Comparison of ENCODE assay signal across 25 cellular contexts in genomic region chr11:47366020-47366490, GRCh38. TPM values are rescaled to one million over a fixed set of nuclear protein-coding genes. Genes with fewer than 3 reads are reported as not detected.
DNase-seq lines count a peak whose midpoint lies in the region; ATAC-seq, FAIRE-seq and TF ChIP-seq lines count a peak whose summit lies in the region.
"Had no signal": no experiment of that assay in that cellular context is flagged by ENCODE, and none has a peak within 500 bp of the region (broad histone marks: within the 10 kb centered on the region; RNA-seq: fewer than 3 reads in every experiment).

No MANE protein-coding gene starts in this region.

- H2BK20ac ChIP-seq in H9 (ENCODE audit: low read depth, low read length, poor library complexity, severe bottlenecking), result no peak overlapping the region

- no peak overlapping the region for H4K8ac ChIP-seq in H9 (replicated peaks; ENCODE audit: insufficient read length, low read depth, low read length)

- no peak overlapping the region for H3T11ph ChIP-seq in H9 (ENCODE audit: low read length)

- H4K20me1 ChIP-seq in GM12878 (ENCODE audit: control insufficient read depth, insufficient read depth) (no peaks in the 10 kb centered on the region), H9 (ENCODE audit: control insufficient read depth, insufficient read depth, insufficient read length) (no peaks in the 10 kb centered on the region)

- H3K36me3 ChIP-seq in CD4-positive, CD25-positive, alpha-beta regulatory T cell (ENCODE audit: control insufficient read depth, insufficient read depth, low read length), result no peaks in the 10 kb centered on the region
- H3K36me3 ChIP-seq in GM12878 (ENCODE audit: control insufficient read depth in 2 of 2, insufficient read depth in 2 of 2, low read length in 1 of 2), result peaks cover 0 to 2% of the 10 kb centered on the region in 2 experiments; a peak in 3 of 4 replicates

- in situ Hi-C loops in GM12878 (cut with MboI), result no loop called here

- H2BK12ac ChIP-seq in H9 (ENCODE audit: insufficient read length, low read depth, low read length), result no peak overlapping the region

- no peak overlapping the region for H3K4me3 Mint-ChIP-seq in CD4-positive, CD25-positive, alpha-beta regulatory T cell
- no peak overlapping the region for H3K4me3 Mint-ChIP-seq in stimulated activated effector memory CD8-positive, alpha-beta T cell treated with anti-CD3 and anti-CD28 coated beads, Interleukin-12 subunit alpha, Interleukin-12 subunit beta, amount 100 ng/mL, for 72 hours
- no peak overlapping the region for H3K4me3 Mint-ChIP-seq in activated CD4-positive, alpha-beta T cell treated with anti-CD3 and anti-CD28 coated beads, Interleukin-2, amount 10 ng/mL, durations not matched to agents 7 days and 5 days
- H3K4me3 Mint-ChIP-seq in H9, result no peak overlapping the region

- RAD21 ChIA-PET in GM12878 (lab: Charles Lee; ENCODE audit: unreplicated experiment), result no interaction called here

- no peaks in the 10 kb centered on the region for H3K9me3 ChIP-seq in CD4-positive, CD25-positive, alpha-beta regulatory T cell (ENCODE audit: control insufficient read depth in 2 of 2, low read length in 2 of 2)
- H3K9me3 ChIP-seq in GM12878 (replicated peaks; ENCODE audit: control insufficient read depth, insufficient read depth, low read length) (no peaks in the 10 kb centered on the region), H9 (ENCODE audit: control insufficient read depth, low read depth, low read length) (no peaks in the 10 kb centered on the region)
- H3K9me3 ChIP-seq: Caco-2 had no signal

- no peak overlapping the region for H2BK15ac ChIP-seq in H9 (ENCODE audit: low read depth, low read length)

- no peak for ATAC-seq in CD4-positive, CD25-positive, alpha-beta regulatory T cell (ENCODE audit: low read depth in 2 of 2)
- ATAC-seq in HG02798 (IDR thresholded peaks at IDR 0.05; ENCODE audit: poor library complexity, unreplicated experiment) (peak; percentile 39), GM12878 (peak; percentile 78), HG03097 (IDR thresholded peaks at IDR 0.05; ENCODE audit: low FRiP score, unreplicated experiment) (no peak)
- ATAC-seq in stimulated activated effector memory CD8-positive, alpha-beta T cell treated with anti-CD3 and anti-CD28 coated beads, Interleukin-12 subunit alpha, Interleukin-12 subunit beta, amount 100 ng/mL, for 72 hours, result peak; percentile 77
- ATAC-seq: SK-N-SH treated with all-trans-retinoic acid at 6 μM for 48 hours had no signal

- no peak overlapping the region for H3K14ac ChIP-seq in H9 (ENCODE audit: insufficient read depth, low read length)

- H4K91ac ChIP-seq in H9 (ENCODE audit: insufficient read length, low read depth, low read length), result no peak overlapping the region

- no peaks in the 10 kb centered on the region for H3K23me2 ChIP-seq in H9 (ENCODE audit: insufficient read length, low read depth, low read length, poor library complexity, severe bottlenecking)

- no peak overlapping the region for H3K27ac ChIP-seq in CD4-positive, CD25-positive, alpha-beta regulatory T cell (ENCODE audit: insufficient read depth, low read length, poor library complexity, severe bottlenecking)
- H3K27ac ChIP-seq in GM12878 (ENCODE audit: control insufficient read depth, insufficient read depth) (no peak overlapping the region), H9 (ENCODE audit: insufficient read length, low read depth, low read length) (no peak overlapping the region)
- H3K27ac ChIP-seq: HL-60 had no signal

- H3K56ac ChIP-seq in H9 (ENCODE audit: insufficient read length, low read depth, low read length), result no peak overlapping the region

- no peak overlapping the region for H3K4me3 ChIP-seq in CD4-positive, CD25-positive, alpha-beta regulatory T cell (ENCODE audit: low read depth, low read length)
- no peak overlapping the region for H3K4me3 ChIP-seq in GM12878

- TF ChIP-seq CTCF in GM12878 (IDR thresholded peaks at IDR 0.05 in 2 of 3, conservative IDR thresholded peaks at IDR 0.05 in 1 of 3; ENCODE audit: control insufficient read depth in 2 of 3, extremely low read depth in 1 of 3, insufficient read depth in 1 of 3, low read depth in 3 of 3, low read length in 3 of 3) (no peak), H9 (conservative IDR thresholded peaks at IDR 0.05) (no peak)

- H3K27me3 Mint-ChIP-seq in CD4-positive, CD25-positive, alpha-beta regulatory T cell, result peaks cover 14% of the 10 kb centered on the region
- H3K27me3 Mint-ChIP-seq in activated CD4-positive, alpha-beta T cell treated with anti-CD3 and anti-CD28 coated beads, Interleukin-2, amount 10 ng/mL, durations not matched to agents 7 days and 5 days, result peaks cover 3% of the 10 kb centered on the region
- no peaks in the 10 kb centered on the region; the same call in none of the 2 replicates for H3K27me3 Mint-ChIP-seq in H9 (ENCODE audit: low read depth)

- H3K4me2 ChIP-seq in GM12878 (ENCODE audit: control insufficient read depth, insufficient read depth) (no peak overlapping the region), H9 (ENCODE audit: insufficient read depth, insufficient read length, low read length) (no peak overlapping the region)

- CTCF ChIA-PET in GM12878 (lab: Yijun Ruan, JAX), result no interaction called here
- CTCF ChIA-PET in activated CD4-positive, alpha-beta T cell treated with anti-CD3 and anti-CD28 coated beads, Interleukin-2, amount 10 ng/mL, durations not matched to agents 7 days and 5 days (lab: Charles Lee), result no interaction called here

- WGBS in GM12878 (ENCODE audit: insufficient coverage, insufficient replicate concordance, low lambda C conversion rate, missing lambda C conversion rate), result 0% methylated on average over 1 of the region's 1 CpG
- no CpG with 5 or more reads among the region's 1 CpG for WGBS in H9 (ENCODE audit: extremely low coverage, insufficient read length, low lambda C conversion rate)

- H2AFZ ChIP-seq in GM12878 (ENCODE audit: control insufficient read depth, low read depth, low read length), result no peak overlapping the region
- no peak overlapping the region for H2AFZ ChIP-seq in H9 (ENCODE audit: low read length)

- peaks cover 0 to 5% (median 1%) of the 10 kb centered on the region in 4 donors for H3K4me1 Mint-ChIP-seq in CD4-positive, CD25-positive, alpha-beta regulatory T cell
- peaks cover 21% of the 10 kb centered on the region for H3K4me1 Mint-ChIP-seq in stimulated activated effector memory CD8-positive, alpha-beta T cell treated with anti-CD3 and anti-CD28 coated beads, Interleukin-12 subunit alpha, Interleukin-12 subunit beta, amount 100 ng/mL, for 72 hours
- H3K4me1 Mint-ChIP-seq in activated CD4-positive, alpha-beta T cell treated with anti-CD3 and anti-CD28 coated beads, Interleukin-2, amount 10 ng/mL, durations not matched to agents 7 days and 5 days, result peaks cover 7% of the 10 kb centered on the region
- H3K4me1 Mint-ChIP-seq in H9, result peaks cover 3% of the 10 kb centered on the region in 2 experiments; a peak in 3 of 4 replicates

- SMC1A ChIA-PET in GM12878 (lab: Charles Lee; ENCODE audit: uncharacterized antibody, unreplicated experiment), result no interaction called here

- H3K27ac Mint-ChIP-seq in CD4-positive, CD25-positive, alpha-beta regulatory T cell, result peak overlapping the region in 2 of 3 donors; percentile 0 to 11
- H3K27ac Mint-ChIP-seq in stimulated activated effector memory CD8-positive, alpha-beta T cell treated with anti-CD3 and anti-CD28 coated beads, Interleukin-12 subunit alpha, Interleukin-12 subunit beta, amount 100 ng/mL, for 72 hours, result no peak overlapping the region
- no peak overlapping the region for H3K27ac Mint-ChIP-seq in activated CD4-positive, alpha-beta T cell treated with anti-CD3 and anti-CD28 coated beads, Interleukin-2, amount 10 ng/mL, durations not matched to agents 7 days and 5 days
- no peak overlapping the region for H3K27ac Mint-ChIP-seq in H9

- no peak overlapping the region for H3K23ac ChIP-seq in H9 (ENCODE audit: insufficient read length, low read depth, low read length)

- no peaks in the 10 kb centered on the region for H3K9me3 Mint-ChIP-seq in CD4-positive, CD25-positive, alpha-beta regulatory T cell
- H3K9me3 Mint-ChIP-seq in stimulated activated effector memory CD8-positive, alpha-beta T cell treated with anti-CD3 and anti-CD28 coated beads, Interleukin-12 subunit alpha, Interleukin-12 subunit beta, amount 100 ng/mL, for 72 hours, result no peaks in the 10 kb centered on the region
- H3K9me3 Mint-ChIP-seq in activated CD4-positive, alpha-beta T cell treated with anti-CD3 and anti-CD28 coated beads, Interleukin-2, amount 10 ng/mL, durations not matched to agents 7 days and 5 days, result no peaks in the 10 kb centered on the region
- no peaks in the 10 kb centered on the region for H3K9me3 Mint-ChIP-seq in H9

- intact Hi-C loops in GM12878 (cut with micrococcal nuclease; ENCODE audit: unreplicated experiment), result no loop called here

- no peak overlapping the region for H2AK5ac ChIP-seq in H9 (ENCODE audit: insufficient read length, low read length)

- H3K27me3 ChIP-seq in CD4-positive, CD25-positive, alpha-beta regulatory T cell (ENCODE audit: control insufficient read depth, insufficient read depth, low read length), result no peaks in the 10 kb centered on the region
- H3K27me3 ChIP-seq in GM12878 (replicated peaks in 1 of 2; ENCODE audit: control insufficient read depth in 2 of 2, insufficient read depth in 2 of 2, low read length in 1 of 2) (no peaks in the 10 kb centered on the region), H9 (ENCODE audit: insufficient read depth, low read length) (no peaks in the 10 kb centered on the region)

- H3K4me1 ChIP-seq in CD4-positive, CD25-positive, alpha-beta regulatory T cell (ENCODE audit: control insufficient read depth, insufficient read depth, low read length, poor library complexity, severe bottlenecking), result no peaks in the 10 kb centered on the region
- H3K4me1 ChIP-seq in GM12878 (ENCODE audit: control insufficient read depth, insufficient read depth, low read length) (no peaks in the 10 kb centered on the region; the same call in 1 of the 2 replicates), H9 (ENCODE audit: insufficient read depth, low read length) (no peaks in the 10 kb centered on the region)
- H3K4me1 ChIP-seq: Caco-2 had no signal

- H3K79me1 ChIP-seq in H9 (ENCODE audit: insufficient read depth, low read depth, low read length, poor library complexity, severe bottlenecking), result no peaks in the 10 kb centered on the region

- H4K5ac ChIP-seq in H9 (ENCODE audit: insufficient read length, low read depth, low read length), result no peak overlapping the region

- POLR2A ChIA-PET in GM12878 (lab: Charles Lee), result interaction anchor here (0.7 kb wide), 1 partner anchor 11 kb away, joined by 3 read pairs; no protein-coding TSS in a partner anchor
- POLR2A ChIA-PET in activated CD4-positive, alpha-beta T cell treated with anti-CD3 and anti-CD28 coated beads, Interleukin-2, amount 10 ng/mL, durations not matched to agents 7 days and 5 days (lab: Charles Lee), result no interaction called here

- DNase-seq in CD4-positive, CD25-positive, alpha-beta regulatory T cell, result no peak
- DNase-seq in GM12878 (ENCODE audit: low read depth, low spot score) (no peak), H9 (no peak)
- DNase-seq in stimulated activated effector memory CD8-positive, alpha-beta T cell treated with anti-CD3 and anti-CD28 coated beads, Interleukin-12 subunit alpha, Interleukin-12 subunit beta, amount 100 ng/mL, for 72 hours (ENCODE audit: low spot score in 2 of 2), result no peak
- DNase-seq in activated CD4-positive, alpha-beta T cell treated with anti-CD3 and anti-CD28 coated beads, Interleukin-2, amount 10 ng/mL, durations not matched to agents 7 days and 5 days, result no peak
- DNase-seq in stimulated activated CD4-positive, alpha-beta T cell treated with anti-CD3 and anti-CD28 coated beads, Interleukin-2, amount 100 ng/mL, for 48 hours, result no peak
- DNase-seq: Caco-2; DMS153; GDM1; GOT3; Kasumi-1; MM.1S; NCI-H1105; NCI-H1694; NCI-H748 treated with DMSO at 0.1 percent for 48 hours; NK-92 treated with Interleukin-12 subunit alpha and Interleukin-12 subunit beta, amount 100 ng/mL, for 24 hours; SIG-M5; T-helper 1 cell had no signal

- no peak for TF ChIP-seq EP300 in GM12878 (IDR thresholded peaks at IDR 0.05; ENCODE audit: borderline replicate concordance in 1 of 2, control insufficient read depth in 1 of 2, low read depth in 2 of 2, low read length in 2 of 2)

- no peak overlapping the region for H2BK5ac ChIP-seq in H9 (ENCODE audit: insufficient read length, low read length)

- TF ChIP-seq POLR2A in GM12878 (IDR thresholded peaks at IDR 0.05; ENCODE audit: low read depth, low read length), result no peak

- H2BK120ac ChIP-seq in H9 (ENCODE audit: low read depth, low read length, poor library complexity, severe bottlenecking), result no peak overlapping the region

- TF ChIP-seq RAD21 in GM12878 (IDR thresholded peaks at IDR 0.05; ENCODE audit: insufficient read depth, low read depth, low read length), result no peak

- H3K36me3 Mint-ChIP-seq in CD4-positive, CD25-positive, alpha-beta regulatory T cell, result no peaks in the 10 kb centered on the region
- no peaks in the 10 kb centered on the region for H3K36me3 Mint-ChIP-seq in stimulated activated effector memory CD8-positive, alpha-beta T cell treated with anti-CD3 and anti-CD28 coated beads, Interleukin-12 subunit alpha, Interleukin-12 subunit beta, amount 100 ng/mL, for 72 hours
- no peaks in the 10 kb centered on the region for H3K36me3 Mint-ChIP-seq in activated CD4-positive, alpha-beta T cell treated with anti-CD3 and anti-CD28 coated beads, Interleukin-2, amount 10 ng/mL, durations not matched to agents 7 days and 5 days (ENCODE audit: low read depth)
- no peaks in the 10 kb centered on the region for H3K36me3 Mint-ChIP-seq in H9 (ENCODE audit: insufficient read depth in 1 of 3, low read depth in 3 of 3)

- H3K4ac ChIP-seq in H9 (ENCODE audit: low read depth, low read length), result no peak overlapping the region

- no peak overlapping the region for H3K18ac ChIP-seq in H9 (ENCODE audit: insufficient read length, low read depth, low read length)

- BruUV-seq in GM12878 (replicated peaks; lab: Mats Ljungman, UMichigan), result no TSS peak

- H3K9ac ChIP-seq in GM12878 (ENCODE audit: control insufficient read depth, insufficient read depth, low read length) (no peak overlapping the region), H9 (ENCODE audit: extremely low read depth, insufficient read length, low read length) (no peak overlapping the region)

- FAIRE-seq in GM12878 (lab: Jason Lieb, UNC), result no peak

- peaks cover 2% of the 10 kb centered on the region for H3K79me2 ChIP-seq in GM12878 (ENCODE audit: control insufficient read depth, insufficient read depth, low read length)
- no peaks in the 10 kb centered on the region for H3K79me2 ChIP-seq in H9 (ENCODE audit: insufficient read depth, low read length)

RNA-seq across cellular contexts. Expression of gene SPI1, which starts 12.3 kb away (rescaled TPM):
- 0.57 TPM for total RNA-seq in CD4-positive, CD25-positive, alpha-beta regulatory T cell
- under 1 TPM in 2 of 4 donors, not detected in 2; 0.13 to 0.41 TPM for polyA plus RNA-seq in CD4-positive, CD25-positive, alpha-beta regulatory T cell
- total RNA-seq in GM12878 (2013; cell fraction: nucleolus; rRNA removed), result 8.7 and 10.3 TPM in 2 replicates
- total RNA-seq in GM12878 (2014; rRNA removed) (19.9 and 25.9 TPM in 2 replicates), GM12878 (2014; rRNA removed; fragmentation: Illumina TruSeq; extraction: Trizol) (5.9 and 6.5 TPM in 2 replicates), GM12878 (2021) (29.5 and 31.1 TPM in 2 replicates), H9 (2021) (not detected in 2 replicates)
- 7.3 TPM for polyA plus RNA-seq in GM12878 (2011; ENCODE audit: low read depth)
- polyA plus RNA-seq in GM12878 (2011; rRNA removed) (3.6 and 10.2 TPM in 2 replicates), GM12878 (2014; fragmentation: Illumina TruSeq; extraction: Trizol) (1.3 and 8.8 TPM in 2 replicates), GM12878 (2014; fragmentation: Nextera tagmentation; extraction: Ambion mirVana) (under 1 TPM; 0.05 to 0.08 TPM), GM12878 (2014; rRNA removed) (24.5 and 30.2 TPM in 2 replicates), GM12878 (2016; fragmentation: Nextera tagmentation; extraction: Ambion mirVana) (10 to 100 TPM in 1 of 2 experiments, 1 to 10 TPM in 1; 9.2 to 15.0 TPM)
- polyA plus RNA-seq in GM12878 (2011; cell fraction: cytosol; rRNA removed), result 13.4 and 15.8 TPM in 2 replicates
- polyA plus RNA-seq in GM12878 (2011; cell fraction: nucleus; rRNA removed), result 13.8 and 20.3 TPM in 2 replicates
- 26.5 and 28.6 TPM in 2 replicates for polyA plus RNA-seq in GM12878 (2012)
- 9.1 and 16.5 TPM in 2 replicates for polyA minus RNA-seq in GM12878 (2011; rRNA and poly(A)+ RNA removed)
- polyA minus RNA-seq in GM12878 (2011; cell fraction: cytosol; rRNA and poly(A)+ RNA removed), result 7.7 and 13.2 TPM in 2 replicates
- 4.6 and 9.6 TPM in 2 replicates for polyA minus RNA-seq in GM12878 (2011; cell fraction: nucleus; rRNA and poly(A)+ RNA removed)
- not detected for total RNA-seq in activated CD4-positive, alpha-beta T cell treated with anti-CD3 and anti-CD28 coated beads, Interleukin-2, amount 10 ng/mL, durations not matched to agents 7 days and 5 days
- total RNA-seq: Caco-2, Daoy, HT1080, NCI-H460 had no signal

RNA-seq across cellular contexts. Expression of gene MYBPC3, which starts 13.6 kb away (rescaled TPM):
- not detected for total RNA-seq in CD4-positive, CD25-positive, alpha-beta regulatory T cell
- polyA plus RNA-seq in CD4-positive, CD25-positive, alpha-beta regulatory T cell, result not detected
- total RNA-seq in GM12878 (2013; cell fraction: nucleolus; rRNA removed), result not detected in 2 replicates
- 0.05 TPM in 1 of 2 replicates, not detected in the other for total RNA-seq in GM12878 (2014; rRNA removed)
- not detected in 2 replicates for total RNA-seq in GM12878 (2014; rRNA removed; fragmentation: Illumina TruSeq; extraction: Trizol)
- not detected in 2 replicates for total RNA-seq in GM12878 (2021)
- not detected for polyA plus RNA-seq in GM12878 (2011; ENCODE audit: low read depth)
- 0.03 TPM in 1 of 2 replicates, not detected in the other for polyA plus RNA-seq in GM12878 (2011; rRNA removed)
- 0.05 and 0.06 TPM in 2 replicates for polyA plus RNA-seq in GM12878 (2011; cell fraction: cytosol; rRNA removed)
- 0.16 and 0.30 TPM in 2 replicates for polyA plus RNA-seq in GM12878 (2011; cell fraction: nucleus; rRNA removed)
- 0.04 and 0.08 TPM in 2 replicates for polyA plus RNA-seq in GM12878 (2012)
- polyA plus RNA-seq in GM12878 (2014; fragmentation: Illumina TruSeq; extraction: Trizol), result 0.03 TPM in 1 of 2 replicates, not detected in the other
- not detected for polyA plus RNA-seq in GM12878 (2014; fragmentation: Nextera tagmentation; extraction: Ambion mirVana)
- 0.06 TPM in 1 of 2 replicates, not detected in the other for polyA plus RNA-seq in GM12878 (2014; rRNA removed)
- under 1 TPM in 1 of 2 experiments, not detected in 1; 0.08 TPM for polyA plus RNA-seq in GM12878 (2016; fragmentation: Nextera tagmentation; extraction: Ambion mirVana)
- 0.05 TPM in 1 of 2 replicates, not detected in the other for polyA minus RNA-seq in GM12878 (2011; rRNA and poly(A)+ RNA removed)
- polyA minus RNA-seq in GM12878 (2011; cell fraction: cytosol; rRNA and poly(A)+ RNA removed), result not detected in 2 replicates
- polyA minus RNA-seq in GM12878 (2011; cell fraction: nucleus; rRNA and poly(A)+ RNA removed), result not detected in 2 replicates
- not detected for total RNA-seq in activated CD4-positive, alpha-beta T cell treated with anti-CD3 and anti-CD28 coated beads, Interleukin-2, amount 10 ng/mL, durations not matched to agents 7 days and 5 days
- total RNA-seq in H9 (2021), result not detected in 2 replicates
- total RNA-seq: Caco-2, Daoy, HT1080 had no signal

RNA-seq across cellular contexts. Expression of gene SLC39A13, which starts 42.3 kb away (rescaled TPM):
- 30.4 TPM for total RNA-seq in CD4-positive, CD25-positive, alpha-beta regulatory T cell
- 10 to 100 TPM; 21.9 to 32.8 (median 23.3) TPM for polyA plus RNA-seq in CD4-positive, CD25-positive, alpha-beta regulatory T cell
- 7.2 and 9.7 TPM in 2 replicates for total RNA-seq in GM12878 (2013; cell fraction: nucleolus; rRNA removed)
- total RNA-seq in GM12878 (2014; rRNA removed) (11.3 and 14.5 TPM in 2 replicates), GM12878 (2014; rRNA removed; fragmentation: Illumina TruSeq; extraction: Trizol) (3.3 and 3.6 TPM in 2 replicates), GM12878 (2021) (14.5 and 15.0 TPM in 2 replicates), H9 (2021) (25.8 and 29.2 TPM in 2 replicates)
- 3.5 TPM for polyA plus RNA-seq in GM12878 (2011; ENCODE audit: low read depth)
- polyA plus RNA-seq in GM12878 (2011; rRNA removed) (2.0 and 4.2 TPM in 2 replicates), GM12878 (2014; fragmentation: Illumina TruSeq; extraction: Trizol) (2.1 and 3.2 TPM in 2 replicates), GM12878 (2014; fragmentation: Nextera tagmentation; extraction: Ambion mirVana) (under 1 TPM; 0.23 to 0.60 TPM), GM12878 (2014; rRNA removed) (19.8 and 20.4 TPM in 2 replicates), GM12878 (2016; fragmentation: Nextera tagmentation; extraction: Ambion mirVana) (1 to 10 TPM; 8.4 to 8.9 TPM)
- 6.3 and 12.0 TPM in 2 replicates for polyA plus RNA-seq in GM12878 (2011; cell fraction: cytosol; rRNA removed)
- 51.1 and 51.6 TPM in 2 replicates for polyA plus RNA-seq in GM12878 (2011; cell fraction: nucleus; rRNA removed)
- polyA plus RNA-seq in GM12878 (2012), result 11.0 and 11.1 TPM in 2 replicates
- polyA minus RNA-seq in GM12878 (2011; rRNA and poly(A)+ RNA removed), result 2.6 and 4.5 TPM in 2 replicates
- 2.3 and 2.4 TPM in 2 replicates for polyA minus RNA-seq in GM12878 (2011; cell fraction: cytosol; rRNA and poly(A)+ RNA removed)
- 4.6 and 7.7 TPM in 2 replicates for polyA minus RNA-seq in GM12878 (2011; cell fraction: nucleus; rRNA and poly(A)+ RNA removed)
- 10 to 100 TPM; 22.4 to 28.1 TPM for total RNA-seq in activated CD4-positive, alpha-beta T cell treated with anti-CD3 and anti-CD28 coated beads, Interleukin-2, amount 10 ng/mL, durations not matched to agents 7 days and 5 days

Comparison
In these comparisons a context has a peak if more than half of its experiments do, and no peak if none do; other contexts are left out.
1. ATAC-seq: peak in HG02798 (single experiment), GM12878 (single experiment) and stimulated activated effector memory CD8-positive, alpha-beta T cell treated with anti-CD3 and anti-CD28 coated beads, Interleukin-12 subunit alpha, Interleukin-12 subunit beta, amount 100 ng/mL, for 72 hours (single experiment); none in CD4-positive, CD25-positive, alpha-beta regulatory T cell (0 of 2) and HG03097 (single experiment).
2. H3K27ac Mint-ChIP-seq: peak in CD4-positive, CD25-positive, alpha-beta regulatory T cell (2 of 3); none in stimulated activated effector memory CD8-positive, alpha-beta T cell treated with anti-CD3 and anti-CD28 coated beads, Interleukin-12 subunit alpha, Interleukin-12 subunit beta, amount 100 ng/mL, for 72 hours (single experiment), activated CD4-positive, alpha-beta T cell treated with anti-CD3 and anti-CD28 coated beads, Interleukin-2, amount 10 ng/mL, durations not matched to agents 7 days and 5 days (single experiment) and H9 (0 of 3).